In the genomic region with DNA sequence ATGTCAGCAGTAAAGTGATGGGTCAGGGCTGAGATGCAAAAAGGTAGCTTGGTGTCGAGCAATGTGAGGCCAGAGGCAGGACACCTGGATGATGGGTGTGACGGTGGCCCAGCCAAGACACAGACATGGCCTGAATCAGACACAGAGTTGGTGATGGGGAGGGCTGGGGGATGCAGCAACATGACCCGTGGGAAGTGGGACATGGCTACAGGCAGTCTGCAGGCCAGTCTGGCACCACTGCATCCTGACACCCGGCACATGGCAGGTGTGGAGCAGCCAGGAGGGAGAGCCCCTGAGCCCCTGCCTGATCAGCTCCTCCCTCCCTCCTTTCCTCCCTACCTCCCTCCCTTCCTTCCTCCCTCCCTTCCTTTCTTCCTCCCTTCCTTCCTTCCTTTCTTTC, we compare ENCODE assay signal across 23 cellular contexts.
"Had no signal": no experiment of that assay in that cellular context is flagged by ENCODE, and none has a peak within 500 bp of the region (broad histone marks: within the 10 kb centered on the region; RNA-seq: fewer than 3 reads in every experiment).

No MANE protein-coding gene starts in this region.

- H3K4me3 Mint-ChIP-seq: activated CD4-positive, alpha-beta T cell treated with anti-CD3 and anti-CD28 coated beads, Interleukin-2, amount 10 ng/mL, durations not matched to agents 7 days and 5 days; activated CD8-positive, alpha-beta T cell treated with anti-CD3 and anti-CD28 coated beads, Interleukin-2, amount 10 ng/mL, durations not matched to agents 7 days and 5 days; activated naive CD4-positive, alpha-beta T cell treated with anti-CD3 and anti-CD28 coated beads, Interleukin-2, amount 10 ng/mL, durations not matched to agents 7 days and 5 days; activated naive CD8-positive, alpha-beta T cell; activated naive CD8-positive, alpha-beta T cell treated with anti-CD3 and anti-CD28 coated beads, Interleukin-2, amount 50 U/mL, for 24 hours had no signal

- H3K27ac Mint-ChIP-seq: activated CD4-positive, alpha-beta T cell treated with anti-CD3 and anti-CD28 coated beads, Interleukin-2, amount 10 ng/mL, durations not matched to agents 7 days and 5 days; activated CD8-positive, alpha-beta T cell treated with anti-CD3 and anti-CD28 coated beads, Interleukin-2, amount 10 ng/mL, durations not matched to agents 7 days and 5 days; activated naive CD4-positive, alpha-beta T cell treated with anti-CD3 and anti-CD28 coated beads, Interleukin-2, amount 10 ng/mL, durations not matched to agents 7 days and 5 days; activated naive CD8-positive, alpha-beta T cell; activated naive CD8-positive, alpha-beta T cell treated with anti-CD3 and anti-CD28 coated beads, Interleukin-2, amount 50 U/mL, for 24 hours had no signal

- H3K27me3 Mint-ChIP-seq: activated CD4-positive, alpha-beta T cell treated with anti-CD3 and anti-CD28 coated beads, Interleukin-2, amount 10 ng/mL, durations not matched to agents 7 days and 5 days; activated naive CD4-positive, alpha-beta T cell treated with anti-CD3 and anti-CD28 coated beads, Interleukin-2, amount 10 ng/mL, durations not matched to agents 7 days and 5 days had no signal

- ATAC-seq: activated naive CD8-positive, alpha-beta T cell treated with anti-CD3 and anti-CD28 coated beads, Interleukin-2, amount 50 U/mL, for 24 hours had no signal

- H3K9me3 Mint-ChIP-seq: activated CD4-positive, alpha-beta T cell treated with anti-CD3 and anti-CD28 coated beads, Interleukin-2, amount 10 ng/mL, durations not matched to agents 7 days and 5 days; activated naive CD4-positive, alpha-beta T cell treated with anti-CD3 and anti-CD28 coated beads, Interleukin-2, amount 10 ng/mL, durations not matched to agents 7 days and 5 days; activated naive CD8-positive, alpha-beta T cell treated with anti-CD3 and anti-CD28 coated beads, Interleukin-2, amount 50 U/mL, for 24 hours had no signal

- H3K36me3 Mint-ChIP-seq: activated naive CD4-positive, alpha-beta T cell treated with anti-CD3 and anti-CD28 coated beads, Interleukin-2, amount 10 ng/mL, durations not matched to agents 7 days and 5 days; activated naive CD8-positive, alpha-beta T cell had no signal

- H3K36me3 ChIP-seq: brain microvascular endothelial cell had no signal

- H3K4me1 Mint-ChIP-seq: activated CD4-positive, alpha-beta T cell treated with anti-CD3 and anti-CD28 coated beads, Interleukin-2, amount 10 ng/mL, durations not matched to agents 7 days and 5 days; activated naive CD4-positive, alpha-beta T cell treated with anti-CD3 and anti-CD28 coated beads, Interleukin-2, amount 10 ng/mL, durations not matched to agents 7 days and 5 days; activated naive CD8-positive, alpha-beta T cell treated with anti-CD3 and anti-CD28 coated beads, Interleukin-2, amount 50 U/mL, for 24 hours had no signal

- DNase-seq: activated CD4-positive, alpha-beta T cell treated with anti-CD3 and anti-CD28 coated beads, Interleukin-2, amount 10 ng/mL, durations not matched to agents 7 days and 5 days; activated CD4-positive, alpha-beta T cell treated with anti-CD3 and anti-CD28 coated beads, Interleukin-2, amount 50 U/mL, for 48 hours; activated CD4-positive, CD25-positive, alpha-beta regulatory T cell; activated CD8-positive, alpha-beta memory T cell treated with anti-CD3 and anti-CD28 coated beads, Interleukin-2, amount 50 U/mL, for 4 hours; activated CD8-positive, alpha-beta T cell treated with anti-CD3 and anti-CD28 coated beads, Interleukin-2, amount 10 ng/mL, durations not matched to agents 7 days and 5 days; activated effector memory CD4-positive, alpha-beta T cell treated with Interleukin-2 at 50 U/mL for 16 hours; activated naive CD4-positive, alpha-beta T cell treated with anti-CD3 and anti-CD28 coated beads, Interleukin-2, amount 10 ng/mL, durations not matched to agents 7 days and 5 days; activated naive CD8-positive, alpha-beta T cell treated with anti-CD3 and anti-CD28 coated beads, Interleukin-2, amount 50 U/mL, for 24 hours; activated T-cell treated with anti-CD3 and anti-CD28 coated beads for 4 hours; activated T-cell treated with anti-CD3 and anti-CD28 coated beads, Interleukin-2, amount 50 U/mL, for 48 hours; anterior cingulate cortex; brain microvascular endothelial cell; central memory CD4-positive, alpha-beta T cell; KG1; NCI-H1092; NCI-H1436 treated with DMSO at 0.1 percent for 48 hours; NCI-H1694 treated with DMSO at 0.1 percent for 48 hours; NCI-H2029; NK-92 treated with Interleukin-12 subunit alpha and Interleukin-12 subunit beta, amount 100 ng/mL, for 24 hours; Right ventricle myocardium superior; T-helper 9 cell had no signal

- H3K27me3 ChIP-seq: brain microvascular endothelial cell had no signal

- H3K27ac ChIP-seq: brain microvascular endothelial cell, VCaP had no signal
